23 cellular contexts compared by ENCODE assay signal in the genomic region with DNA sequence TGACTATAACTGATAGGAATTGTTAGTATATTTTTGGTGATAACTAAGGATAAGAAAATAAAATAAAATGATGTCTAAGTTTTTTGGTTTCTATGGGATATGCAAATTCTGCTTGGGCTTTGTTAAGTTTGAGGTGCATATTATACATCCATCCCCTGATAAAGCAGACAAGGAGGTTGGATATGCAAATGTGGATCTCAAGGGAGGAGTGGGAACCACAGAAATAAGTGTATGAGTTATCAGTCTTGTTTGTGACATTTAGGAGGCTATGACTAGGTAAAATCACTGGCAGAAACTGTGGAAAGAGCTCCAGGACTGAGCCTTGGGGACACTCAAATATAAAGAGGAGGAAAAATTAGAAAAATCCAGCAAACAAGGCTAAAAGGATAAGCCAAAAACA.
"Had no signal": no experiment of that assay in that cellular context is flagged by ENCODE, and none has a peak within 500 bp of the region (broad histone marks: within the 10 kb centered on the region; RNA-seq: fewer than 3 reads in every experiment).

No MANE protein-coding gene starts in this region.

- H3K4me3 ChIP-seq: colonic mucosa, coronary artery, dorsolateral prefrontal cortex, esophagus muscularis mucosa, esophagus squamous epithelium, gastrocnemius medialis, gastroesophageal sphincter, heart left ventricle, heart right ventricle had no signal

- DNase-seq: colonic mucosa; cortex of kidney; dermis blood vessel endothelial cell; dorsolateral prefrontal cortex; effector CD4-positive, alpha-beta T cell; effector CD8-positive, alpha-beta T cell; effector memory CD4-positive, alpha-beta T cell; effector memory CD8-positive, alpha-beta T cell; erythroblast; esophagus squamous epithelium; foreskin fibroblast; foreskin keratinocyte; foreskin melanocyte; gastrocnemius medialis; glutamatergic neuron; head of caudate nucleus; heart left ventricle; heart right ventricle had no signal

- H3K36me3 ChIP-seq: colonic mucosa, esophagus muscularis mucosa, esophagus squamous epithelium, gastrocnemius medialis, gastroesophageal sphincter, heart left ventricle, heart right ventricle had no signal

- H3K27me3 Mint-ChIP-seq: dendritic cell treated with granulocyte-macrophage colony-stimulating factor and Interleukin-4, amounts not matched to agents 40 ng/mL and 50 ng/mL, for 4 days; effector memory CD8-positive, alpha-beta T cell had no signal

- H3K27ac ChIP-seq: colonic mucosa, coronary artery, dorsolateral prefrontal cortex, epithelial cell of prostate, esophagus muscularis mucosa, esophagus squamous epithelium, foreskin keratinocyte, gastrocnemius medialis, gastroesophageal sphincter, heart left ventricle, heart right ventricle had no signal

- H3K4me1 ChIP-seq: colonic mucosa, esophagus squamous epithelium, foreskin keratinocyte, gastrocnemius medialis, gastroesophageal sphincter, heart left ventricle, heart right ventricle had no signal

- H3K4me3 Mint-ChIP-seq: dendritic cell treated with granulocyte-macrophage colony-stimulating factor and Interleukin-4, amounts not matched to agents 40 ng/mL and 50 ng/mL, for 4 days; effector memory CD8-positive, alpha-beta T cell had no signal

- H3K9me3 ChIP-seq: colonic mucosa, esophagus muscularis mucosa, esophagus squamous epithelium, gastrocnemius medialis, gastroesophageal sphincter had no signal

- H3K27me3 ChIP-seq: colonic mucosa, esophagus muscularis mucosa, esophagus squamous epithelium, foreskin keratinocyte, gastrocnemius medialis, gastroesophageal sphincter, heart left ventricle, heart right ventricle had no signal

- H3K27ac Mint-ChIP-seq: dendritic cell treated with granulocyte-macrophage colony-stimulating factor and Interleukin-4, amounts not matched to agents 40 ng/mL and 50 ng/mL, for 4 days; effector memory CD8-positive, alpha-beta T cell had no signal
